Comparison of ENCODE assay signal across 9 cellular contexts in genomic region chr9:75148551-75148950, GRCh38.
A peak's percentile ranks its signal among the peaks of the same experiment; 100 is the strongest.
DNase-seq lines count a peak whose midpoint lies in the region; ATAC-seq and TF ChIP-seq lines count a peak whose summit lies in the region.
"Had no signal": no experiment of that assay in that cellular context is flagged by ENCODE, and none has a peak within 500 bp of the region (broad histone marks: within the 10 kb centered on the region; RNA-seq: fewer than 3 reads in every experiment).

No MANE protein-coding gene starts in this region.

- ATAC-seq in left lobe of liver, result peak; percentile 69

- no peaks in the 10 kb centered on the region for H3K27me3 Mint-ChIP-seq in activated naive CD8-positive, alpha-beta T cell treated with anti-CD3 and anti-CD28 coated beads for 36 hours

- no peak overlapping the region for H3K4me3 Mint-ChIP-seq in activated naive CD8-positive, alpha-beta T cell treated with anti-CD3 and anti-CD28 coated beads for 36 hours

- H3K4me3 ChIP-seq in AG04449 (ENCODE audit: low read depth, low read length) (no peak overlapping the region), HFF-Myc (replicated peaks; ENCODE audit: low read depth, low read length) (no peak overlapping the region), uterus (no peak overlapping the region)

- no peak overlapping the region for H3K27ac ChIP-seq in uterus
- H3K27ac ChIP-seq: epithelial cell of prostate had no signal

- TF ChIP-seq CTCF in AG04449 (IDR thresholded peaks at IDR 0.05; ENCODE audit: insufficient read depth, low read length, missing control alignments) (no peak), HFF-Myc (IDR thresholded peaks at IDR 0.05; ENCODE audit: low read depth, low read length, missing control alignments) (no peak), uterus (IDR thresholded peaks at IDR 0.05) (no peak)

- no peaks in the 10 kb centered on the region for H3K27me3 ChIP-seq in uterus

- intact Hi-C loops in uterus (cut with DNase I; ENCODE audit: low total_unique reads), result no loop called here

- H3K36me3 ChIP-seq in uterus, result no peaks in the 10 kb centered on the region

- no peak for TF ChIP-seq POLR2A in uterus (IDR thresholded peaks at IDR 0.05)

- CTCF ChIA-PET in AG04449 (lab: Yijun Ruan, JAX), result interaction anchor here (1.3 to 1.6 kb wide), 2 partner anchors 37 to 373 kb away, joined by 3 to 7 read pairs; no protein-coding TSS in a partner anchor

- H3K9me3 ChIP-seq in uterus, result no peaks in the 10 kb centered on the region

- peaks cover 9% of the 10 kb centered on the region for H3K9me3 Mint-ChIP-seq in activated naive CD8-positive, alpha-beta T cell treated with anti-CD3 and anti-CD28 coated beads for 36 hours

- H3K4me1 ChIP-seq in uterus, result no peaks in the 10 kb centered on the region

- peak; percentile 93 for DNase-seq in AG04449 (ENCODE audit: low read depth, low spot score)
- peak; percentile 41 for DNase-seq in HFF-Myc (ENCODE audit: extremely low read depth, low read depth)
- DNase-seq in activated naive CD8-positive, alpha-beta T cell treated with anti-CD3 and anti-CD28 coated beads for 36 hours, result no peak
- no peak for DNase-seq in left lobe of liver (ENCODE audit: low spot score)
- DNase-seq in uterus, result no peak
- DNase-seq in stimulated activated CD4-positive, alpha-beta T cell treated with anti-CD3 and anti-CD28 coated beads, Interleukin-4, amount 100 ng/mL, for 1 hour, result no peak
- no peak for DNase-seq in middle frontal gyrus (ENCODE audit: extremely low spot score, low spot score)
- no peak for DNase-seq in stimulated activated CD4-positive, alpha-beta T cell treated with anti-CD3 and anti-CD28 coated beads, Interleukin-15, amount 100 ng/mL, for 24 hours

- H3K27ac Mint-ChIP-seq in activated naive CD8-positive, alpha-beta T cell treated with anti-CD3 and anti-CD28 coated beads for 36 hours, result peak overlapping the region; percentile 75

- H3K36me3 Mint-ChIP-seq in activated naive CD8-positive, alpha-beta T cell treated with anti-CD3 and anti-CD28 coated beads for 36 hours, result peaks cover 40% of the 10 kb centered on the region

- H3K4me1 Mint-ChIP-seq in activated naive CD8-positive, alpha-beta T cell treated with anti-CD3 and anti-CD28 coated beads for 36 hours, result peaks cover 67% of the 10 kb centered on the region

- POLR2A ChIA-PET in AG04449 (lab: Yijun Ruan, JAX), result interaction anchor here (1.0 to 1.1 kb wide), 2 partner anchors 18 to 60 kb away, joined by 3 read pairs; partner anchors contain the start of genes NMRK1 and OSTF1

Comparison
In these comparisons a context has a peak if more than half of its experiments do, and no peak if none do; other contexts are left out.
1. DNase-seq: peak in AG04449 (single experiment) and HFF-Myc (single experiment); none in activated naive CD8-positive, alpha-beta T cell treated with anti-CD3 and anti-CD28 coated beads for 36 hours (single experiment), left lobe of liver (single experiment), uterus (0 of 2), stimulated activated CD4-positive, alpha-beta T cell treated with anti-CD3 and anti-CD28 coated beads, Interleukin-4, amount 100 ng/mL, for 1 hour (single experiment), middle frontal gyrus (single experiment) and stimulated activated CD4-positive, alpha-beta T cell treated with anti-CD3 and anti-CD28 coated beads, Interleukin-15, amount 100 ng/mL, for 24 hours (single experiment).